Comparison of ENCODE assay signal across 8 cellular contexts in the genomic region with DNA sequence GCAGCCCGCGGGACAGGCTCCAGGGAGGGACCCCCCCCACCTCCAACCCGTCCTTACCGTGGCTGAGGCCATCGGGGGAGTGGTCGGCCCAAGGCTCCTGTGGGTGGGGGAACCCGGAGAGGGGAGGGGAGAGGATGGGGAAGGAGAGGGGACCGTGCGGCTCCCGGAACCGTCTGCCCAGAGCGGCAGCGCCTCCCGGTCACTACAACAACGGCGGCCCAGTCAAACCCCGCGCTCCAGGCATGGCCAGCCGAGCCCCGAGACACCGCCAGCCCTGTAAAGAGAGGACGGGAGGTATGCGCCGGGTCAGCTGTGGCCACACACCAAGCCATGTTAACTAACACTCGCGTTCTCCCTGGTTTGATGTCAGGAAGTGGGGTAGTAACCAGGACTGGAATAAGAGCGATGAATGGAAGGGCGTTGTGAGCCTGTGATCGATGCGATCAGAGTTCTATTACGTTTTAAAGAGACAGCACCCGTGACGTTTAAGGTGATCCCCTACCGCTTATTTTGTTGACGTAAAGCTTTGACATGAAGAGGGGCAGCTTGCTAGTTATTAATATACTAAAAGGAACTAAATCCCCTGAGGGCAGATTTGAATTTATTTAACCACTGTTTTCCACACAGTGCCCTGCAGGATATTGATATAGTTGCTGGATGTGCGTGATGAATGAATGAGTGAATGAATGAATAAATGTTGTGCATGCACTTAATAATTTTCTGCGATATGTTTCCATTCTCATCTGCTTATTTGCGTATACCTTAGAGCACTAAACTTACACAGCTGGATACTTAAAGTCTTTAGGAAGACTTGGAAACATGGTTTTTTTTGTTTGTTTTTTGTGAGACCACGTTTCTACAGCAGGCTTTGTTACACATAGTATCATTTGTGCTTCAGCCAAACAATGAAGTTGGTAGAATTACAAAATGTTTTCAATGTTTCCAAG. TPM values are rescaled to one million over a fixed set of nuclear protein-coding genes. Genes with fewer than 3 reads are reported as not detected.
DNase-seq lines count a peak whose midpoint lies in the region; ATAC-seq and TF ChIP-seq lines count a peak whose summit lies in the region.

Gene POC1B (minus strand): TSS at position 224 of the 947 bp plus-strand sequence. CDS start 152 bp downstream, at position 72.

- POLR2A ChIA-PET in naive thymus-derived CD8-positive, alpha-beta T cell (lab: Charles Lee) = interaction anchor here (0.6 to 2.6 kb wide), 10 partner anchors 56 to 1384 kb away, joined by 3 to 14 read pairs (median 4); partner anchors contain the start of genes ATP2B1 and DUSP6

- no CpG with 5 or more reads among the region's 39 CpGs for WGBS in H9 (ENCODE audit: extremely low coverage, insufficient read length, low lambda C conversion rate)

- H3K9me3 ChIP-seq in H9 (ENCODE audit: control insufficient read depth, low read depth, low read length) (no peaks in the 10 kb centered on the region), Loucy (ENCODE audit: insufficient read depth, low read depth, low read length) (no peaks in the 10 kb centered on the region)

- H4K91ac ChIP-seq in H9 (ENCODE audit: insufficient read length, low read depth, low read length) = no peak within 1 kb of the TSS

- H3K4me1 Mint-ChIP-seq in H9 = peaks cover 7 to 13% of the 10 kb centered on the region in 2 experiments
- peaks cover 26 to 66% (median 58%) of the 10 kb centered on the region in 4 donors for H3K4me1 Mint-ChIP-seq in naive thymus-derived CD8-positive, alpha-beta T cell

- H3K23ac ChIP-seq in H9 (ENCODE audit: insufficient read length, low read depth, low read length) = no peak within 1 kb of the TSS

- no peak within 1 kb of the TSS for H3K18ac ChIP-seq in H9 (ENCODE audit: insufficient read length, low read depth, low read length)

- no peaks in the 10 kb centered on the region for H3K79me1 ChIP-seq in H9 (ENCODE audit: insufficient read depth, low read depth, low read length, poor library complexity, severe bottlenecking)

- no peak for TF ChIP-seq CTCF in H9 (conservative IDR thresholded peaks at IDR 0.05)
- TF ChIP-seq CTCF in Loucy (conservative IDR thresholded peaks at IDR 0.05; ENCODE audit: low read length) = no peak
- no peak for TF ChIP-seq CTCF in fibroblast of pulmonary artery (IDR thresholded peaks at IDR 0.05; ENCODE audit: low read length, missing control alignments)

- H3K36me3 ChIP-seq in Loucy (ENCODE audit: insufficient read depth, low read length) = no peaks in the 10 kb centered on the region

- no peak within 1 kb of the TSS for H2AK5ac ChIP-seq in H9 (ENCODE audit: insufficient read length, low read length)

- H4K20me1 ChIP-seq in H9 (ENCODE audit: control insufficient read depth, insufficient read depth, insufficient read length) (no peaks in the 10 kb centered on the region), Loucy (ENCODE audit: insufficient read depth, low read length, poor library complexity, severe bottlenecking) (peaks cover 13% of the 10 kb centered on the region)

- peak; percentile 52 to 63 for ATAC-seq in naive thymus-derived CD8-positive, alpha-beta T cell

- H3K9me2 ChIP-seq in Loucy (replicated peaks; ENCODE audit: low read depth, low read length) = no peaks in the 10 kb centered on the region

- no peaks in the 10 kb centered on the region for H3K9me3 Mint-ChIP-seq in H9
- H3K9me3 Mint-ChIP-seq in naive thymus-derived CD8-positive, alpha-beta T cell = no peaks in the 10 kb centered on the region

- no peaks in the 10 kb centered on the region for H3F3A ChIP-seq in Loucy (ENCODE audit: low read depth)

- H2BK15ac ChIP-seq in H9 (ENCODE audit: low read depth, low read length) = no peak within 1 kb of the TSS

- peaks cover 10% of the 10 kb centered on the region for H3K23me2 ChIP-seq in H9 (ENCODE audit: insufficient read length, low read depth, low read length, poor library complexity, severe bottlenecking)

- no peaks in the 10 kb centered on the region for H3K4me1 ChIP-seq in H9 (ENCODE audit: insufficient read depth, low read length)
- H3K4me1 ChIP-seq in Loucy (ENCODE audit: insufficient read depth, low read length, poor library complexity, severe bottlenecking) = peaks cover 44% of the 10 kb centered on the region

- H3K4me2 ChIP-seq in H9 (ENCODE audit: insufficient read depth, insufficient read length, low read length) = peak within 1 kb of the TSS; percentile 37
- peak within 1 kb of the TSS; percentile 92 for H3K4me2 ChIP-seq in Loucy (ENCODE audit: low read depth, low read length, poor library complexity, severe bottlenecking)

- no peak within 1 kb of the TSS for H2BK5ac ChIP-seq in H9 (ENCODE audit: insufficient read length, low read length)

- no peak within 1 kb of the TSS for H3T11ph ChIP-seq in H9 (ENCODE audit: low read length)

- H3K27ac Mint-ChIP-seq in H9 = peak within 1 kb of the TSS; percentile 83 to 97 (median 97); a peak in 6 of 7 replicates
- H3K27ac Mint-ChIP-seq in naive thymus-derived CD8-positive, alpha-beta T cell = peak within 1 kb of the TSS; percentile 82 to 96 (median 94)

- H3K9ac ChIP-seq in H9 (ENCODE audit: extremely low read depth, insufficient read length, low read length) (peak within 1 kb of the TSS; percentile 41), Loucy (ENCODE audit: low read depth, low read length, poor library complexity, severe bottlenecking) (peak within 1 kb of the TSS; percentile 86)

- H3K4me3 Mint-ChIP-seq in H9 = peak within 1 kb of the TSS; percentile 88 to 95
- peak within 1 kb of the TSS; percentile 83 to 99 (median 96) for H3K4me3 Mint-ChIP-seq in naive thymus-derived CD8-positive, alpha-beta T cell

- no peak within 1 kb of the TSS for H2BK20ac ChIP-seq in H9 (ENCODE audit: low read depth, low read length, poor library complexity, severe bottlenecking)

- H2AFZ ChIP-seq in H9 (ENCODE audit: low read length) = no peak within 1 kb of the TSS
- H2AFZ ChIP-seq in Loucy (ENCODE audit: low read length) = peak within 1 kb of the TSS; percentile 94

- H3K4ac ChIP-seq in H9 (ENCODE audit: low read depth, low read length) = no peak within 1 kb of the TSS

- H3K4me3 ChIP-seq in Loucy (ENCODE audit: low read length, poor library complexity, severe bottlenecking) (peak within 1 kb of the TSS; percentile 99), fibroblast of pulmonary artery (replicated peaks; ENCODE audit: low read depth, low read length) (peak within 1 kb of the TSS; percentile 94)

- H3K14ac ChIP-seq in H9 (ENCODE audit: insufficient read depth, low read length) = no peak within 1 kb of the TSS

- DNase-seq in ELR (ENCODE audit: low read depth) = peak; percentile 86
- peak; percentile 92 for DNase-seq in H9
- peak; percentile 57 for DNase-seq in activated T-helper 9 cell treated with anti-CD3 and anti-CD28 coated beads, Interleukin-2, amount 50 U/mL, for 16 hours (ENCODE audit: low read depth)
- peak; percentile 80 for DNase-seq in fibroblast of pulmonary artery (ENCODE audit: low read depth)
- DNase-seq in naive thymus-derived CD8-positive, alpha-beta T cell = peak; percentile 28 to 76 (median 56)
- DNase-seq in stimulated activated naive CD4-positive, alpha-beta T cell (lab: John Stamatoyannopoulos, UW) = peak; percentile 35 to 71 (median 58)

- H3K27me3 ChIP-seq in H9 (ENCODE audit: insufficient read depth, low read length) = no peaks in the 10 kb centered on the region
- no peaks in the 10 kb centered on the region for H3K27me3 ChIP-seq in Loucy (ENCODE audit: insufficient read depth, low read length, poor library complexity, severe bottlenecking)

- peaks cover 8 to 17% (median 15%) of the 10 kb centered on the region in 3 experiments; a peak in 6 of 7 replicates for H3K36me3 Mint-ChIP-seq in H9 (ENCODE audit: insufficient read depth in 1 of 3, low read depth in 3 of 3)
- H3K36me3 Mint-ChIP-seq in naive thymus-derived CD8-positive, alpha-beta T cell = peaks cover 7 to 20% (median 14%) of the 10 kb centered on the region in 3 donors

- TF ChIP-seq POLR2A in Raji (IDR thresholded peaks at IDR 0.05; ENCODE audit: insufficient read depth, low read depth, low read length) = peak; percentile 61

- H4K8ac ChIP-seq in H9 (replicated peaks; ENCODE audit: insufficient read length, low read depth, low read length) = no peak within 1 kb of the TSS

- H4K5ac ChIP-seq in H9 (ENCODE audit: insufficient read length, low read depth, low read length) = no peak within 1 kb of the TSS

- H3K79me2 ChIP-seq in H9 (ENCODE audit: insufficient read depth, low read length) (no peaks in the 10 kb centered on the region), Loucy (ENCODE audit: insufficient read depth, low read length) (peaks cover 46% of the 10 kb centered on the region; the same call in 1 of the 2 replicates)

- peak within 1 kb of the TSS; percentile 4 for H3K27ac ChIP-seq in H9 (ENCODE audit: insufficient read length, low read depth, low read length)

- H2BK120ac ChIP-seq in H9 (ENCODE audit: low read depth, low read length, poor library complexity, severe bottlenecking) = no peak within 1 kb of the TSS

- H3K56ac ChIP-seq in H9 (ENCODE audit: insufficient read length, low read depth, low read length) = no peak within 1 kb of the TSS

- no peak within 1 kb of the TSS for H2BK12ac ChIP-seq in H9 (ENCODE audit: insufficient read length, low read depth, low read length)

- H3K27me3 Mint-ChIP-seq in H9 (ENCODE audit: low read depth) = peaks cover 2% of the 10 kb centered on the region
- H3K27me3 Mint-ChIP-seq in naive thymus-derived CD8-positive, alpha-beta T cell = no peaks in the 10 kb centered on the region

RNA-seq across cellular contexts. Expression of gene POC1B, which starts in this region (rescaled TPM):
- 11.6 and 12.5 TPM in 2 replicates for total RNA-seq in H9 (2021)
- 10 to 100 TPM; 23.2 to 29.3 TPM for total RNA-seq in naive thymus-derived CD8-positive, alpha-beta T cell
- polyA plus RNA-seq in naive thymus-derived CD8-positive, alpha-beta T cell = 10 to 100 TPM; 22.1 to 33.0 (median 29.0) TPM

Comparison
In these comparisons a context has a peak if more than half of its experiments do, and no peak if none do; other contexts are left out.
1. Peak in every context shown above with its lines: DNase-seq, ATAC-seq, H3K4me3 ChIP-seq and H3K27ac ChIP-seq.